29 cellular contexts compared by ENCODE assay signal in genomic region chr2:237664151-237664550, GRCh38. TPM values are rescaled to one million over a fixed set of nuclear protein-coding genes. Genes with fewer than 3 reads are reported as not detected.
A peak's percentile ranks its signal among the peaks of the same experiment; 100 is the strongest.
DNase-seq lines count a peak whose midpoint lies in the region; ATAC-seq and TF ChIP-seq lines count a peak whose summit lies in the region.
"Had no signal": no experiment of that assay in that cellular context is flagged by ENCODE, and none has a peak within 500 bp of the region (broad histone marks: within the 10 kb centered on the region; RNA-seq: fewer than 3 reads in every experiment).

No MANE protein-coding gene starts in this region.

- peaks cover 33% of the 10 kb centered on the region for H3K27me3 Mint-ChIP-seq in T-helper 2 cell treated with Interferon-gamma antibody and Interleukin-4, amounts not matched to agents 5 μg/mL and 100 μg/mL, for 36 hours (ENCODE audit: low read depth)
- H3K27me3 Mint-ChIP-seq: progenitor cell of endocrine pancreas had no signal

- no peaks in the 10 kb centered on the region for H3K9me3 Mint-ChIP-seq in T-helper 2 cell treated with Interferon-gamma antibody and Interleukin-4, amounts not matched to agents 5 μg/mL and 100 μg/mL, for 36 hours
- H3K9me3 Mint-ChIP-seq: activated CD4-positive, alpha-beta T cell treated with anti-CD3 and anti-CD28 coated beads, Interleukin-2, amount 10 ng/mL, durations not matched to agents 7 days and 5 days; activated naive CD4-positive, alpha-beta T cell treated with anti-CD3 and anti-CD28 coated beads, Interleukin-2, amount 50 U/mL, for 72 hours had no signal

- H3K4me3 ChIP-seq in SK-N-MC (no peak overlapping the region), trophoblast cell (ENCODE audit: low read depth, low read length) (no peak overlapping the region), upper lobe of right lung (no peak overlapping the region), spleen (no peak overlapping the region)
- H3K4me3 ChIP-seq: HAP-1, left lung, skin epidermis, tibial nerve had no signal

- H3K9me3 ChIP-seq in SK-N-MC (ENCODE audit: low read depth, low read length) (no peaks in the 10 kb centered on the region), trophoblast cell (ENCODE audit: insufficient read depth, low read depth, low read length) (peaks cover 2% of the 10 kb centered on the region), upper lobe of right lung (no peaks in the 10 kb centered on the region), spleen (no peaks in the 10 kb centered on the region)
- H3K9me3 ChIP-seq: Caco-2, HAP-1, left lung, neutrophil, tibial nerve had no signal

- no peaks in the 10 kb centered on the region for H3K79me1 ChIP-seq in trophoblast cell (ENCODE audit: low read length)

- H3K4me1 Mint-ChIP-seq in T-helper 2 cell treated with Interferon-gamma antibody and Interleukin-4, amounts not matched to agents 5 μg/mL and 100 μg/mL, for 36 hours (ENCODE audit: low read depth) = peaks cover 6% of the 10 kb centered on the region

- H3K4ac ChIP-seq in trophoblast cell (ENCODE audit: low read depth, low read length) = no peak overlapping the region

- H3K36me3 ChIP-seq in SK-N-MC (ENCODE audit: insufficient read depth, low read length) (no peaks in the 10 kb centered on the region), trophoblast cell (ENCODE audit: control insufficient read depth in 1 of 2, insufficient read depth in 2 of 2, low read length in 2 of 2) (no peaks in the 10 kb centered on the region), upper lobe of right lung (no peaks in the 10 kb centered on the region), spleen (no peaks in the 10 kb centered on the region)
- H3K36me3 ChIP-seq: HAP-1, left lung, neutrophil, tibial nerve had no signal

- no peak overlapping the region for H3K18ac ChIP-seq in trophoblast cell (ENCODE audit: low read length)

- H3K79me2 ChIP-seq in trophoblast cell (ENCODE audit: control insufficient read depth, insufficient read depth, low read length, poor library complexity) = no peaks in the 10 kb centered on the region

- no peak overlapping the region for H4K12ac ChIP-seq in trophoblast cell (ENCODE audit: low read depth, low read length)

- H3K27me3 ChIP-seq in trophoblast cell (ENCODE audit: insufficient read depth, low read length) (no peaks in the 10 kb centered on the region), upper lobe of right lung (no peaks in the 10 kb centered on the region), spleen (replicated peaks in 1 of 7) (peaks cover 0 to 15% (median 0%) of the 10 kb centered on the region in 7 donors)
- H3K27me3 ChIP-seq: left lung had no signal

- H2AK5ac ChIP-seq in trophoblast cell (ENCODE audit: low read length) = no peak overlapping the region

- H2BK120ac ChIP-seq in trophoblast cell (ENCODE audit: insufficient read depth, low read length, poor library complexity) = no peak overlapping the region

- no CpG with 5 or more reads among the region's 17 CpGs for WGBS in trophoblast cell (ENCODE audit: extremely low coverage, insufficient coverage, insufficient read length)
- 78 to 88% (median 88%) methylated on average over 14 to 17 of the region's 17 CpGs for whole genome bisulfite sequencing in spleen, 5 donors

- H3K23ac ChIP-seq in trophoblast cell (ENCODE audit: low read length) = no peak overlapping the region

- H3K27ac ChIP-seq in SK-N-MC (0 out of 2 replicates have a peak overlapping the region, but pooled peaks have one; percentile 17), trophoblast cell (ENCODE audit: low read depth, low read length) (no peak overlapping the region), upper lobe of right lung (no peak overlapping the region), spleen (peak overlapping the region in 2 of 8 donors; percentile 37 to 47)
- H3K27ac ChIP-seq: neutrophil had no signal

- TF ChIP-seq POLR2A in spleen (IDR thresholded peaks at IDR 0.05) = no peak

- H4K91ac ChIP-seq in trophoblast cell (ENCODE audit: low read depth, low read length) = no peak overlapping the region

- DNase-seq in SK-N-MC (ENCODE audit: low read depth, low spot score) (no peak), left cardiac atrium (no peak), trophoblast cell (peak; percentile 93 to 96), upper lobe of right lung (peak; percentile 61), GM10266 (ENCODE audit: extremely low spot score) (no peak), spleen (no peak)
- no peak for DNase-seq in T-helper 2 cell treated with Interferon-gamma antibody and Interleukin-4, amounts not matched to agents 5 μg/mL and 100 μg/mL, for 36 hours (ENCODE audit: low spot score)
- DNase-seq: activated CD4-positive, alpha-beta T cell treated with anti-CD3 and anti-CD28 coated beads, Interleukin-2, amount 10 ng/mL, durations not matched to agents 7 days and 5 days; activated effector memory CD4-positive, alpha-beta T cell treated with Interleukin-2 at 50 U/mL for 16 hours; amygdala; C1 segment of cervical spinal cord; Caco-2; DMS53; hypothalamus; Karpas-422; left lung; NCI-H1417; NCI-H2029; NCI-H2227 treated with DMSO at 0.1 percent for 48 hours; NCI-H526; SHP77; stimulated activated naive CD4-positive, alpha-beta T cell treated with Interleukin-2 at 50 U/mL for 16 hours; T-helper 9 cell had no signal

- ATAC-seq in left cardiac atrium = peak; percentile 9 to 12
- ATAC-seq in upper lobe of right lung = no peak
- ATAC-seq: activated naive CD4-positive, alpha-beta T cell treated with anti-CD3 and anti-CD28 coated beads, Interleukin-2, amount 50 U/mL, for 72 hours; left lung had no signal

- H3K14ac ChIP-seq in trophoblast cell (ENCODE audit: low read length) = no peak overlapping the region

- no peak overlapping the region for H3K4me2 ChIP-seq in trophoblast cell (ENCODE audit: low read length)

- H2AFZ ChIP-seq in trophoblast cell (ENCODE audit: insufficient read depth, low read length, poor library complexity) = no peak overlapping the region

- H2BK12ac ChIP-seq in trophoblast cell (ENCODE audit: low read length) = no peak overlapping the region

- H3K9ac ChIP-seq in SK-N-MC (ENCODE audit: insufficient read length) (no peak overlapping the region), trophoblast cell (ENCODE audit: low read length) (no peak overlapping the region)

- no peak overlapping the region for H3K4me3 Mint-ChIP-seq in T-helper 2 cell treated with Interferon-gamma antibody and Interleukin-4, amounts not matched to agents 5 μg/mL and 100 μg/mL, for 36 hours
- H3K4me3 Mint-ChIP-seq: activated CD4-positive, alpha-beta T cell treated with anti-CD3 and anti-CD28 coated beads, Interleukin-2, amount 10 ng/mL, durations not matched to agents 7 days and 5 days had no signal

- no peak overlapping the region for H3K27ac Mint-ChIP-seq in T-helper 2 cell treated with Interferon-gamma antibody and Interleukin-4, amounts not matched to agents 5 μg/mL and 100 μg/mL, for 36 hours
- H3K27ac Mint-ChIP-seq: activated CD4-positive, alpha-beta T cell treated with anti-CD3 and anti-CD28 coated beads, Interleukin-2, amount 10 ng/mL, durations not matched to agents 7 days and 5 days; activated naive CD4-positive, alpha-beta T cell treated with anti-CD3 and anti-CD28 coated beads, Interleukin-2, amount 50 U/mL, for 72 hours had no signal

- peaks cover 6 to 15% of the 10 kb centered on the region in 2 experiments for H3K4me1 ChIP-seq in trophoblast cell (ENCODE audit: control insufficient read depth in 1 of 2, insufficient read depth in 2 of 2, low read length in 2 of 2)
- H3K4me1 ChIP-seq in upper lobe of right lung = peaks cover 17% of the 10 kb centered on the region
- H3K4me1 ChIP-seq in spleen = peaks cover 0 to 29% (median 15%) of the 10 kb centered on the region in 6 donors

- no peak overlapping the region for H2BK5ac ChIP-seq in trophoblast cell (ENCODE audit: low read depth, low read length, poor library complexity)

- TF ChIP-seq CTCF in upper lobe of right lung (IDR thresholded peaks at IDR 0.05) (no peak), GM10266 (IDR thresholded peaks at IDR 0.05; ENCODE audit: control insufficient read depth, insufficient read depth, low read depth, missing control alignments) (no peak), spleen (IDR thresholded peaks at IDR 0.05 in 8 of 11, conservative IDR thresholded peaks at IDR 0.05 in 3 of 11) (no peak)

- no peak overlapping the region for H4K8ac ChIP-seq in trophoblast cell (ENCODE audit: low read depth, low read length)

- intact Hi-C loops in left cardiac atrium (cut with DNase I) (no loop called here), upper lobe of right lung (cut with DNase I) (no loop called here), spleen (cut with DNase I; ENCODE audit: low total_unique reads) (no loop called here)

- H3K36me3 Mint-ChIP-seq in T-helper 2 cell treated with Interferon-gamma antibody and Interleukin-4, amounts not matched to agents 5 μg/mL and 100 μg/mL, for 36 hours (ENCODE audit: low read depth) = no peaks in the 10 kb centered on the region
- H3K36me3 Mint-ChIP-seq: activated naive CD4-positive, alpha-beta T cell treated with anti-CD3 and anti-CD28 coated beads, Interleukin-2, amount 50 U/mL, for 72 hours had no signal

RNA-seq across cellular contexts. Expression of gene LRRFIP1, which starts 36.8 kb away (rescaled TPM):
- total RNA-seq in left cardiac atrium = 10 to 100 TPM; 69.3 to 99.6 TPM
- 51.0 and 58.1 TPM in 2 replicates for polyA plus RNA-seq in trophoblast cell (2013)
- 178 TPM for total RNA-seq in upper lobe of right lung
- total RNA-seq in spleen = 100 to 1,000 TPM; 110 to 164 (median 144) TPM
- 10 to 100 TPM; 40.4 to 46.3 (median 44.4) TPM for polyA plus RNA-seq in spleen

Comparison
In these comparisons a context has a peak if more than half of its experiments do, and no peak if none do; other contexts are left out.
1. DNase-seq: peak in trophoblast cell (2 of 2) and upper lobe of right lung (single experiment); none in SK-N-MC (single experiment), left cardiac atrium (single experiment), GM10266 (single experiment), spleen (single experiment) and T-helper 2 cell treated with Interferon-gamma antibody and Interleukin-4, amounts not matched to agents 5 μg/mL and 100 μg/mL, for 36 hours (single experiment).